Comparison of ENCODE assay signal across 17 cellular contexts in genomic region chr2:98532761-98533160, GRCh38.
DNase-seq lines count a peak whose midpoint lies in the region; ATAC-seq, FAIRE-seq and TF ChIP-seq lines count a peak whose summit lies in the region.
"Had no signal": no experiment of that assay in that cellular context is flagged by ENCODE, and none has a peak within 500 bp of the region (broad histone marks: within the 10 kb centered on the region; RNA-seq: fewer than 3 reads in every experiment).

No MANE protein-coding gene starts in this region.

- WGBS in esophagus muscularis mucosa = 90% methylated on average over 6 of the region's 6 CpGs

- no peak overlapping the region for H3K27ac ChIP-seq in esophagus muscularis mucosa (replicated peaks in 1 of 4)
- H3K27ac ChIP-seq: 22Rv1, GM23248 had no signal

- peak; percentile 9 for FAIRE-seq in HTR-8/SVneo (lab: Jason Lieb, UNC)

- H3K4me1 ChIP-seq in esophagus muscularis mucosa = peaks cover 0 to 5% (median 0%) of the 10 kb centered on the region in 4 donors

- H3K4me3 ChIP-seq in esophagus muscularis mucosa = no peak overlapping the region
- H3K4me3 ChIP-seq: GM23248 had no signal

- DNase-seq in DMS 273 (lab: John Stamatoyannopoulos, UW; ENCODE audit: unreplicated experiment) = peak; percentile 50
- DNase-seq in DMS 273 treated with DMSO at 0.1 percent for 48 hours (lab: John Stamatoyannopoulos, UW) = no peak
- DNase-seq in HTR-8/SVneo (ENCODE audit: insufficient read length, low spot score) = no peak
- DNase-seq in NCI-H2171 (lab: John Stamatoyannopoulos, UW) = peak; percentile 86
- DNase-seq in esophagus muscularis mucosa (ENCODE audit: extremely low spot score) = peak; percentile 39
- DNase-seq in retina = no peak
- DNase-seq: CD4-positive, alpha-beta memory T cell; GM23248; HCEC 1CT; NCI-H2227 treated with DMSO at 0.1 percent for 48 hours; NCI-H526; NK-92 treated with Interleukin-12 subunit alpha and Interleukin-12 subunit beta, amount 100 ng/mL, for 24 hours; SIG-M5; T-helper 2 cell had no signal

- TF ChIP-seq CTCF in esophagus muscularis mucosa (IDR thresholded peaks at IDR 0.05) = no peak

- intact Hi-C loops in esophagus muscularis mucosa (cut with DNase I) = no loop called here

- TF ChIP-seq EP300 in esophagus muscularis mucosa (IDR thresholded peaks at IDR 0.05) = no peak

- TF ChIP-seq POLR2A in esophagus muscularis mucosa (IDR thresholded peaks at IDR 0.05; ENCODE audit: low read depth) = no peak

- peaks cover 3 to 40% (median 32%) of the 10 kb centered on the region in 4 donors for H3K36me3 ChIP-seq in esophagus muscularis mucosa

- no peaks in the 10 kb centered on the region for H3K9me3 ChIP-seq in esophagus muscularis mucosa

- ATAC-seq in GM19328 (IDR thresholded peaks at IDR 0.05; ENCODE audit: unreplicated experiment) = no peak
- ATAC-seq in GM18873 (IDR thresholded peaks at IDR 0.05; ENCODE audit: low FRiP score, unreplicated experiment) = no peak

- H3K27me3 ChIP-seq in esophagus muscularis mucosa = no peaks in the 10 kb centered on the region

Comparison
In these comparisons a context has a peak if more than half of its experiments do, and no peak if none do; other contexts are left out.
1. DNase-seq: peak in DMS 273 (single experiment), NCI-H2171 (single experiment) and esophagus muscularis mucosa (single experiment); none in DMS 273 treated with DMSO at 0.1 percent for 48 hours (single experiment), HTR-8/SVneo (single experiment) and retina (single experiment).